8 cellular contexts compared by ENCODE assay signal in the genomic region with DNA sequence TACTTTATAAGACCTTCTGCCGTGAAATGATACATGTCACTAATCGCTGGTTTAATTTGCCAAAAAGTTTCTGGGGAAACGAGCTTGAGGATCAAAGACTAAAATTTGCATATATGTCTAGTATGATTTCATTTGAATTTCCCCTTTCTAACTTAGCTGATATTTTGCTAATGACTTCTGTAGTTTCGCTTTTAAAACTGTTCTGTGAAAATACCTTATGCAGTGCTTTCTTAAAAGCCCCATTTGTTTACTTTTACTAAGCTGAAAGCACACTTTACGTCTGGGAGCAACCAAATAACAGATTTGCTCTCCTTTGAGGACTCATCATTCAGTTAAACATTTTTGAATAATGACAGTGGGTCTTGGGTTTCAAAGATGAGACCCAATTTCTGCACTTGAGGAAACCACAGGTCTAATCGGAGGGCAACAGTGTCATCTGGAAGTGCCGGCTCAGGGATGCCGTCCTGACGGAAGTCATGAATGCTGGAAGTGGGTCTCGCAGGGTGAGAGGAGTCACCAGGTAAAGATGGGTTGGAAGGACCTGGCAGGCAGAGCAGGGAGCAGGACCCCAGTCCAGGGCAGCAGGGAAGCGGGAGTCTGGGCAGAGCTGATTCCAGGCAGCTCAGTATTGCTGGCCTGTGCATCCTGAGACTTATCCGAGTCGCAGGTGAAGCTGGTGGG. TPM values are rescaled to one million over a fixed set of nuclear protein-coding genes. Genes with fewer than 3 reads are reported as not detected.
DNase-seq lines count a peak whose midpoint lies in the region; ATAC-seq, FAIRE-seq and TF ChIP-seq lines count a peak whose summit lies in the region.

No MANE protein-coding gene starts in this region.

- FAIRE-seq in GM18507 (lab: Jason Lieb, UNC): peak; percentile 88

- H3K27ac Mint-ChIP-seq in neural crest cell (ENCODE audit: unreplicated experiment): peak overlapping the region; percentile 21

- peaks cover 12% of the 10 kb centered on the region for H3K4me1 Mint-ChIP-seq in neural crest cell

- peak; percentile 23 for DNase-seq in GM18507 (ENCODE audit: extremely low spot score, insufficient read length, low read depth)
- peak; percentile 4 for DNase-seq in NCI-H2227 (lab: John Stamatoyannopoulos, UW; ENCODE audit: unreplicated experiment)
- no peak for DNase-seq in neural crest cell (ENCODE audit: low read depth, low spot score)
- DNase-seq in EL: no peak
- DNase-seq in NCI-H1092 treated with DMSO at 0.1 percent for 48 hours (lab: John Stamatoyannopoulos, UW): no peak
- DNase-seq in NCI-H69 (lab: John Stamatoyannopoulos, UW): no peak

- H3K9me3 Mint-ChIP-seq in neural crest cell: no peaks in the 10 kb centered on the region

- peak; percentile 43 for ATAC-seq in GM21619 (IDR thresholded peaks at IDR 0.05; ENCODE audit: unreplicated experiment)
- no peak for ATAC-seq in GM19463 (IDR thresholded peaks at IDR 0.05; ENCODE audit: unreplicated experiment)

- no peak overlapping the region for H3K4me3 Mint-ChIP-seq in neural crest cell

- no peaks in the 10 kb centered on the region for H3K27me3 Mint-ChIP-seq in neural crest cell (ENCODE audit: low read depth)

- TF ChIP-seq CTCF in neural crest cell (conservative IDR thresholded peaks at IDR 0.05): no peak

- no peaks in the 10 kb centered on the region for H3K36me3 Mint-ChIP-seq in neural crest cell (ENCODE audit: low read depth)

RNA-seq across cellular contexts. Expression of a gene that starts 33.2 kb away (rescaled TPM):
- total RNA-seq in neural crest cell: 25.7 and 27.6 TPM in 2 replicates

Comparison
In these comparisons a context has a peak if more than half of its experiments do, and no peak if none do; other contexts are left out.
1. DNase-seq: peak in GM18507 (single experiment) and NCI-H2227 (single experiment); none in neural crest cell (single experiment), EL (single experiment), NCI-H1092 treated with DMSO at 0.1 percent for 48 hours (single experiment) and NCI-H69 (single experiment).